20 cellular contexts compared by ENCODE assay signal in genomic region chr4:119894650-119895208, GRCh38.
"Had no signal": no experiment of that assay in that cellular context is flagged by ENCODE, and none has a peak within 500 bp of the region (broad histone marks: within the 10 kb centered on the region; RNA-seq: fewer than 3 reads in every experiment).

No MANE protein-coding gene starts in this region.

- H3K4me1 Mint-ChIP-seq: activated CD4-positive, alpha-beta T cell treated with anti-CD3 and anti-CD28 coated beads, Interleukin-2, amount 10 ng/mL, durations not matched to agents 7 days and 5 days; activated naive CD8-positive, alpha-beta T cell treated with anti-CD3 and anti-CD28 coated beads, Interleukin-2, amount 50 U/mL, for 24 hours; naive thymus-derived CD4-positive, alpha-beta T cell; neural progenitor cell had no signal

- H3K9me3 Mint-ChIP-seq: activated CD4-positive, alpha-beta T cell treated with anti-CD3 and anti-CD28 coated beads, Interleukin-2, amount 10 ng/mL, durations not matched to agents 7 days and 5 days; activated naive CD8-positive, alpha-beta T cell treated with anti-CD3 and anti-CD28 coated beads, Interleukin-2, amount 50 U/mL, for 24 hours; activated T-helper 1 cell treated with anti-CD3 and anti-CD28 coated beads, Interleukin-12 subunit alpha, Interleukin-12 subunit beta, Interleukin-2, Interleukin-4 antibody, amounts not matched to agents 30 ng/mL and 10 ng/mL and 1 ng/mL, durations not matched to agents 14 hours and 24 hours and 36 hours; endodermal cell; neural progenitor cell had no signal

- H3K36me3 Mint-ChIP-seq: naive thymus-derived CD4-positive, alpha-beta T cell; neural progenitor cell had no signal

- H3K4me3 Mint-ChIP-seq: activated CD4-positive, alpha-beta T cell treated with anti-CD3 and anti-CD28 coated beads, Interleukin-2, amount 10 ng/mL, durations not matched to agents 7 days and 5 days; activated CD8-positive, alpha-beta T cell treated with anti-CD3 and anti-CD28 coated beads, Interleukin-2, amount 10 ng/mL, durations not matched to agents 7 days and 5 days; activated naive CD8-positive, alpha-beta T cell treated with anti-CD3 and anti-CD28 coated beads, Interleukin-2, amount 50 U/mL, for 24 hours; activated T-helper 1 cell treated with anti-CD3 and anti-CD28 coated beads, Interleukin-12 subunit alpha, Interleukin-12 subunit beta, Interleukin-2, Interleukin-4 antibody, amounts not matched to agents 30 ng/mL and 10 ng/mL and 1 ng/mL, durations not matched to agents 14 hours and 24 hours and 36 hours; endodermal cell; naive thymus-derived CD4-positive, alpha-beta T cell; neural progenitor cell had no signal

- H3K27me3 Mint-ChIP-seq: activated CD4-positive, alpha-beta T cell treated with anti-CD3 and anti-CD28 coated beads, Interleukin-2, amount 10 ng/mL, durations not matched to agents 7 days and 5 days; activated naive CD8-positive, alpha-beta T cell treated with anti-CD3 and anti-CD28 coated beads, Interleukin-2, amount 50 U/mL, for 24 hours; progenitor cell of endocrine pancreas had no signal

- DNase-seq: activated CD4-positive, alpha-beta T cell treated with anti-CD3 and anti-CD28 coated beads, Interleukin-2, amount 10 ng/mL, durations not matched to agents 7 days and 5 days; activated CD8-positive, alpha-beta T cell treated with anti-CD3 and anti-CD28 coated beads, Interleukin-2, amount 10 ng/mL, durations not matched to agents 7 days and 5 days; activated gamma-delta T cell; activated naive CD4-positive, alpha-beta T cell treated with anti-CD3 and anti-CD28 coated beads, Interleukin-2, amount 50 U/mL, for 16 hours; activated naive CD8-positive, alpha-beta T cell treated with anti-CD3 and anti-CD28 coated beads, Interleukin-2, amount 50 U/mL, for 24 hours; cerebellar nuclear complex; endodermal cell; hippocampal formation; kidney glomerular epithelial cell; left lung; naive thymus-derived CD4-positive, alpha-beta T cell; stimulated activated CD4-positive, alpha-beta T cell treated with anti-CD3 and anti-CD28 coated beads, Interleukin-12 subunit alpha, Interleukin-12 subunit beta, amount 100 ng/mL, for 4 hours; stimulated activated CD4-positive, alpha-beta T cell treated with anti-CD3 and anti-CD28 coated beads, Interleukin-4, amount 100 ng/mL, for 4 hours; stimulated activated naive CD8-positive, alpha-beta T cell treated with anti-CD3 and anti-CD28 coated beads, Interleukin-15, Interleukin-2, amounts not matched to agents 100 U/mL and 50 U/mL, for 24 hours; substantia nigra; T-helper 2 cell had no signal

- ATAC-seq: activated CD4-positive, CD25-positive, alpha-beta regulatory T cell treated with anti-CD3 and anti-CD28 coated beads, Interleukin-2, amount 50 U/mL, for 24 hours; activated CD8-positive, alpha-beta T cell treated with anti-CD3 and anti-CD28 coated beads, Interleukin-2, amount 10 ng/mL, durations not matched to agents 7 days and 5 days; activated naive CD8-positive, alpha-beta T cell treated with anti-CD3 and anti-CD28 coated beads, Interleukin-2, amount 50 U/mL, for 24 hours; left lung; naive thymus-derived CD4-positive, alpha-beta T cell; stimulated activated naive CD8-positive, alpha-beta T cell treated with anti-CD3 and anti-CD28 coated beads, Interleukin-15, Interleukin-2, amounts not matched to agents 100 U/mL and 50 U/mL, for 24 hours had no signal

- H3K27ac Mint-ChIP-seq: activated CD4-positive, alpha-beta T cell treated with anti-CD3 and anti-CD28 coated beads, Interleukin-2, amount 10 ng/mL, durations not matched to agents 7 days and 5 days; activated CD8-positive, alpha-beta T cell treated with anti-CD3 and anti-CD28 coated beads, Interleukin-2, amount 10 ng/mL, durations not matched to agents 7 days and 5 days; activated naive CD8-positive, alpha-beta T cell treated with anti-CD3 and anti-CD28 coated beads, Interleukin-2, amount 50 U/mL, for 24 hours; activated T-helper 1 cell treated with anti-CD3 and anti-CD28 coated beads, Interleukin-12 subunit alpha, Interleukin-12 subunit beta, Interleukin-2, Interleukin-4 antibody, amounts not matched to agents 30 ng/mL and 10 ng/mL and 1 ng/mL, durations not matched to agents 14 hours and 24 hours and 36 hours; endodermal cell; naive thymus-derived CD4-positive, alpha-beta T cell; neural progenitor cell; progenitor cell of endocrine pancreas had no signal
